9 cellular contexts compared by ENCODE assay signal in the genomic region with DNA sequence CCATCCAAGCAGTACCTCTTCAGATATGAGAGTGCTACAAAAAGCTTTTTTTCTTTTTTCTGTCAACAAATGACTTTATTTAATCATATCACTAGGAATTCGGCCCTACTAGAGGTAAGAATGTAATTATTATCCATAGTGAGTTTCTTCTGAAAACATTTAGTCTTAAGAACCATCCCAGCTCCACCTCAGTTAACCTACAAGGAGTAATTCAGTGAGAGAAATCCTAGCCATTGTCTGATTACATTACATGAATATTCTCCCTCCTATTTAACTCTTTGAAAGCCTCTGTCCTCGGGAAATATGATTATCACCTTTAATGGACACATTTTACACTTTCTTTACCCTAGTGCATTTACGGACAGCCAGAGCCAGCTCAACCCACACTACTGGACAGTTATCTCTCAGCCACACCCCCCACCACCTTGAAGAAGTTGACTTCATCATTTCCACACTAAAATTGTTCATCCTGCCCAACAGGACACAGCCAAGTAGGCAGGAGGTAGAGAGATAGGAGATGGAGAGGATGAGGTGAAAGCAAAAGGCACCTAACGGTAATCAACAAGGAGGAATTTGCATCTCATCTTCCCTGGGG. TPM values are rescaled to one million over a fixed set of nuclear protein-coding genes. Genes with fewer than 3 reads are reported as not detected.
DNase-seq lines count a peak whose midpoint lies in the region; ATAC-seq and TF ChIP-seq lines count a peak whose summit lies in the region.
"Had no signal": no experiment of that assay in that cellular context is flagged by ENCODE, and none has a peak within 500 bp of the region (broad histone marks: within the 10 kb centered on the region; RNA-seq: fewer than 3 reads in every experiment).

No MANE protein-coding gene starts in this region.

- no peak overlapping the region for H3K27ac Mint-ChIP-seq in GM23338
- no peak overlapping the region for H3K27ac Mint-ChIP-seq in CD4-positive, alpha-beta T cell

- H3K4me3 Mint-ChIP-seq in GM23338, result peak overlapping the region; percentile 89
- no peak overlapping the region for H3K4me3 Mint-ChIP-seq in CD4-positive, alpha-beta T cell

- H3K9me3 Mint-ChIP-seq in GM23338, result no peaks in the 10 kb centered on the region
- H3K9me3 Mint-ChIP-seq in CD4-positive, alpha-beta T cell, result no peaks in the 10 kb centered on the region

- no peak overlapping the region for H3K9ac ChIP-seq in fibroblast of lung (ENCODE audit: insufficient read depth, low read length)

- H3K4me1 ChIP-seq in GM23338 (ENCODE audit: insufficient read depth), result peaks cover 4% of the 10 kb centered on the region; the same call in 1 of the 2 replicates
- no peaks in the 10 kb centered on the region; the same call in 1 of the 2 replicates for H3K4me1 ChIP-seq in SJCRH30
- peaks cover 2% of the 10 kb centered on the region for H3K4me1 ChIP-seq in fibroblast of lung (ENCODE audit: control insufficient read depth, extremely low read depth, insufficient read depth, low read length)

- H4K20me1 ChIP-seq in GM23338 (replicated peaks; ENCODE audit: insufficient read depth) (no peaks in the 10 kb centered on the region), fibroblast of lung (ENCODE audit: control insufficient read depth, extremely low read depth, insufficient read depth, low read length) (no peaks in the 10 kb centered on the region)

- H3K27me3 ChIP-seq in GM23338 (ENCODE audit: insufficient read depth), result peaks cover 41% of the 10 kb centered on the region
- no peaks in the 10 kb centered on the region for H3K27me3 ChIP-seq in SJCRH30
- peaks cover 4% of the 10 kb centered on the region for H3K27me3 ChIP-seq in fibroblast of lung (ENCODE audit: control insufficient read depth, insufficient read depth, low read length)
- H3K27me3 ChIP-seq in CD4-positive, alpha-beta T cell (ENCODE audit: control insufficient read depth, insufficient read depth, low read length), result peaks cover 31% of the 10 kb centered on the region

- 0 out of 2 replicates have a peak, but pooled peaks cover 3% of the 10 kb centered on the region for H3F3A ChIP-seq in GM23338 (replicated peaks; ENCODE audit: low read depth)

- POLR2A ChIA-PET in CD4-positive, alpha-beta T cell (lab: Charles Lee), result no interaction called here

- intact Hi-C loops in CD4-positive, alpha-beta T cell (cut with DNase I, micrococcal nuclease), result no loop called here

- CTCF ChIA-PET in CD4-positive, alpha-beta T cell (lab: Charles Lee), result no interaction called here

- H3K9me3 ChIP-seq in SJCRH30 (replicated peaks), result no peaks in the 10 kb centered on the region
- no peaks in the 10 kb centered on the region for H3K9me3 ChIP-seq in fibroblast of lung (ENCODE audit: control insufficient read depth, insufficient read depth, low read depth, low read length)
- no peaks in the 10 kb centered on the region for H3K9me3 ChIP-seq in CD4-positive, alpha-beta T cell (ENCODE audit: control insufficient read depth, low read length)

- H3K36me3 Mint-ChIP-seq in GM23338 (ENCODE audit: low read depth), result no peaks in the 10 kb centered on the region
- H3K36me3 Mint-ChIP-seq in CD4-positive, alpha-beta T cell (ENCODE audit: low read depth), result no peaks in the 10 kb centered on the region

- TF ChIP-seq CTCF in GM23338 (conservative IDR thresholded peaks at IDR 0.05; ENCODE audit: low read depth in 2 of 2) (no peak), fibroblast of lung (conservative IDR thresholded peaks at IDR 0.05 in 1 of 2, IDR thresholded peaks at IDR 0.05 in 1 of 2; ENCODE audit: low read depth in 1 of 2, low read length in 2 of 2) (no peak), retinal pigment epithelial cell (conservative IDR thresholded peaks at IDR 0.05; ENCODE audit: low read depth, low read length) (no peak)
- no peak for TF ChIP-seq CTCF in CD4-positive, alpha-beta T cell (IDR thresholded peaks at IDR 0.05)

- H3K79me2 ChIP-seq in GM23338 (replicated peaks; ENCODE audit: insufficient read depth), result no peaks in the 10 kb centered on the region
- no peaks in the 10 kb centered on the region for H3K79me2 ChIP-seq in fibroblast of lung (ENCODE audit: control insufficient read depth, insufficient read depth, low read length)

- peak overlapping the region; percentile 86 for H3K4me3 ChIP-seq in GM23338
- H3K4me3 ChIP-seq in SJCRH30, result peak overlapping the region; percentile 76
- H3K4me3 ChIP-seq in fibroblast of lung (replicated peaks in 1 of 4; ENCODE audit: control extremely low read depth in 1 of 4, insufficient read depth in 1 of 4, low read depth in 3 of 4, low read length in 4 of 4), result peak overlapping the region; percentile 57 to 71 (median 69)
- peak overlapping the region; percentile 63 for H3K4me3 ChIP-seq in retinal pigment epithelial cell (ENCODE audit: low read length)

- no peaks in the 10 kb centered on the region for H3K9me2 ChIP-seq in GM23338 (ENCODE audit: insufficient read depth)

- H3K27me3 Mint-ChIP-seq in GM23338 (ENCODE audit: insufficient read depth, low read depth, poor library complexity), result peaks cover 22% of the 10 kb centered on the region
- H3K27me3 Mint-ChIP-seq in CD4-positive, alpha-beta T cell, result peaks cover 58% of the 10 kb centered on the region

- DNase-seq in GM23338 (ENCODE audit: low spot score), result no peak
- DNase-seq in SJCRH30, result no peak
- DNase-seq in fibroblast of lung (ENCODE audit: low read depth in 2 of 2), result peak in 1 of 2 donors; percentile 0
- DNase-seq in retinal pigment epithelial cell (ENCODE audit: low read depth), result no peak
- DNase-seq in activated CD4-positive, alpha-beta T cell treated with anti-CD3 and anti-CD28 coated beads for 48 hours, result no peak
- DNase-seq in CD4-positive, alpha-beta T cell, result no peak

- H3K27ac ChIP-seq in GM23338 (ENCODE audit: low read depth), result no peak overlapping the region
- H3K27ac ChIP-seq in SJCRH30, result no peak overlapping the region
- H3K27ac ChIP-seq in fibroblast of lung (ENCODE audit: insufficient read depth, low read length), result no peak overlapping the region
- no peak overlapping the region for H3K27ac ChIP-seq in CD4-positive, alpha-beta T cell (ENCODE audit: low read depth, low read length)

- H3K4me2 ChIP-seq in GM23338 (peak overlapping the region; percentile 89), fibroblast of lung (ENCODE audit: extremely low read depth, insufficient read depth, low read length) (peak overlapping the region; percentile 82)

- no peaks in the 10 kb centered on the region for H3K36me3 ChIP-seq in GM23338 (ENCODE audit: insufficient read depth)
- H3K36me3 ChIP-seq in SJCRH30, result no peaks in the 10 kb centered on the region
- no peaks in the 10 kb centered on the region for H3K36me3 ChIP-seq in fibroblast of lung (ENCODE audit: control insufficient read depth, insufficient read depth, low read length)

- peaks cover 8% of the 10 kb centered on the region for H3K4me1 Mint-ChIP-seq in GM23338
- H3K4me1 Mint-ChIP-seq in CD4-positive, alpha-beta T cell (ENCODE audit: low read depth), result peaks cover 13% of the 10 kb centered on the region

- H2AFZ ChIP-seq in GM23338, result peak overlapping the region; percentile 99
- peak overlapping the region; percentile 82 for H2AFZ ChIP-seq in fibroblast of lung (ENCODE audit: low read length)

- ATAC-seq in GM23338 (no peak), HG03139 (IDR thresholded peaks at IDR 0.05; ENCODE audit: unreplicated experiment) (no peak), GM18519 (IDR thresholded peaks at IDR 0.05; ENCODE audit: low FRiP score, unreplicated experiment) (no peak)
- no peak for ATAC-seq in CD4-positive, alpha-beta T cell (ENCODE audit: poor library complexity)

TF ChIP-seq in GM23338, 12 proteins besides CTCF, POLR2A, EP300 and RAD21 (continues in another document):
- no peak for TF ChIP-seq ZNF331 (CRISPR knock-in tag; IDR thresholded peaks at IDR 0.05; ENCODE audit: low read depth)
- TF ChIP-seq, protein P1, sequence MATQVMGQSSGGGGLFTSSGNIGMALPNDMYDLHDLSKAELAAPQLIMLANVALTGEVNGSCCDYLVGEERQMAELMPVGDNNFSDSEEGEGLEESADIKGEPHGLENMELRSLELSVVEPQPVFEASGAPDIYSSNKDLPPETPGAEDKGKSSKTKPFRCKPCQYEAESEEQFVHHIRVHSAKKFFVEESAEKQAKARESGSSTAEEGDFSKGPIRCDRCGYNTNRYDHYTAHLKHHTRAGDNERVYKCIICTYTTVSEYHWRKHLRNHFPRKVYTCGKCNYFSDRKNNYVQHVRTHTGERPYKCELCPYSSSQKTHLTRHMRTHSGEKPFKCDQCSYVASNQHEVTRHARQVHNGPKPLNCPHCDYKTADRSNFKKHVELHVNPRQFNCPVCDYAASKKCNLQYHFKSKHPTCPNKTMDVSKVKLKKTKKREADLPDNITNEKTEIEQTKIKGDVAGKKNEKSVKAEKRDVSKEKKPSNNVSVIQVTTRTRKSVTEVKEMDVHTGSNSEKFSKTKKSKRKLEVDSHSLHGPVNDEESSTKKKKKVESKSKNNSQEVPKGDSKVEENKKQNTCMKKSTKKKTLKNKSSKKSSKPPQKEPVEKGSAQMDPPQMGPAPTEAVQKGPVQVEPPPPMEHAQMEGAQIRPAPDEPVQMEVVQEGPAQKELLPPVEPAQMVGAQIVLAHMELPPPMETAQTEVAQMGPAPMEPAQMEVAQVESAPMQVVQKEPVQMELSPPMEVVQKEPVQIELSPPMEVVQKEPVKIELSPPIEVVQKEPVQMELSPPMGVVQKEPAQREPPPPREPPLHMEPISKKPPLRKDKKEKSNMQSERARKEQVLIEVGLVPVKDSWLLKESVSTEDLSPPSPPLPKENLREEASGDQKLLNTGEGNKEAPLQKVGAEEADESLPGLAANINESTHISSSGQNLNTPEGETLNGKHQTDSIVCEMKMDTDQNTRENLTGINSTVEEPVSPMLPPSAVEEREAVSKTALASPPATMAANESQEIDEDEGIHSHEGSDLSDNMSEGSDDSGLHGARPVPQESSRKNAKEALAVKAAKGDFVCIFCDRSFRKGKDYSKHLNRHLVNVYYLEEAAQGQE (IDR thresholded peaks at IDR 0.05; ENCODE audit: unreplicated experiment), result no peak
- no peak for TF ChIP-seq CREB1 (CRISPR knock-in tag; IDR thresholded peaks at IDR 0.05; ENCODE audit: low read depth)
- TF ChIP-seq STAT1 (IDR thresholded peaks at IDR 0.05; ENCODE audit: unreplicated experiment), result no peak
- no peak for TF ChIP-seq JUNB (IDR thresholded peaks at IDR 0.05; ENCODE audit: unreplicated experiment)
- no peak for TF ChIP-seq NANOG (IDR thresholded peaks at IDR 0.05; ENCODE audit: borderline replicate concordance)
- no peak for TF ChIP-seq EZH2 (IDR thresholded peaks at IDR 0.05; ENCODE audit: low read depth, unreplicated experiment)
- TF ChIP-seq ZNF114 (CRISPR knock-in tag; IDR thresholded peaks at IDR 0.05), result no peak
- TF ChIP-seq POLR2AphosphoS5 (IDR thresholded peaks at IDR 0.05; ENCODE audit: low read depth), result no peak

RNA-seq across cellular contexts. Expression of a gene that starts 1.3 kb away (rescaled TPM):
- total RNA-seq in GM23338 (2014; rRNA removed; shearing (Covaris generic)), result 5.9 and 7.2 TPM in 2 replicates
- polyA plus RNA-seq in GM23338 (2016; fragmentation: Nextera tagmentation; extraction: Ambion mirVana) (3.0 and 5.4 TPM in 2 replicates), fibroblast of lung (0.54 and 1.7 TPM in 2 replicates)
- total RNA-seq in SJCRH30 (2014; rRNA removed; shearing (Covaris generic)), result 3.7 and 10.2 TPM in 2 replicates
- total RNA-seq in fibroblast of lung, result 0.26 and 2.1 TPM in 2 replicates
- 0.65 and 1.4 TPM in 2 replicates for polyA plus RNA-seq in fibroblast of lung (2012)
- not detected in 2 replicates for polyA minus RNA-seq in fibroblast of lung (ENCODE audit: low replicate concordance)
- total RNA-seq in CD4-positive, alpha-beta T cell, result not detected
- total RNA-seq: M059J had no signal
